In genomic region chr15:91142097-91142744, GRCh38 we compare ENCODE assay signal across 10 cellular contexts. TPM values are rescaled to one million over a fixed set of nuclear protein-coding genes. Genes with fewer than 3 reads are reported as not detected.
A peak's percentile ranks its signal among the peaks of the same experiment; 100 is the strongest.
DNase-seq lines count a peak whose midpoint lies in the region; ATAC-seq, FAIRE-seq and TF ChIP-seq lines count a peak whose summit lies in the region.
"Had no signal": no experiment of that assay in that cellular context is flagged by ENCODE, and none has a peak within 500 bp of the region (broad histone marks: within the 10 kb centered on the region; RNA-seq: fewer than 3 reads in every experiment).

No MANE protein-coding gene starts in this region.

- H3K4me3 Mint-ChIP-seq in stimulated activated memory B cell treated with anti-CD40 and anti-IgM and Interleukin-4, amounts not matched to agents 10 μg/mL and 1 μg/mL and 100 μg/mL, for 72 hours: no peak overlapping the region

- no peak for TF ChIP-seq EP300 in esophagus muscularis mucosa (IDR thresholded peaks at IDR 0.05)

- H3K4me1 Mint-ChIP-seq in stimulated activated memory B cell treated with anti-CD40 and anti-IgM and Interleukin-4, amounts not matched to agents 10 μg/mL and 1 μg/mL and 100 μg/mL, for 72 hours: peaks cover 4% of the 10 kb centered on the region

- H3K27me3 ChIP-seq in pancreas (peaks cover 0 to 13% (median 0%) of the 10 kb centered on the region in 4 donors), esophagus muscularis mucosa (no peaks in the 10 kb centered on the region)

- peaks cover 34% of the 10 kb centered on the region for H3K27me3 Mint-ChIP-seq in stimulated activated memory B cell treated with anti-CD40 and anti-IgM and Interleukin-4, amounts not matched to agents 10 μg/mL and 1 μg/mL and 100 μg/mL, for 72 hours

- TF ChIP-seq CTCF in pancreas (IDR thresholded peaks at IDR 0.05) (peak; percentile 16 to 37 (median 33)), esophagus muscularis mucosa (IDR thresholded peaks at IDR 0.05) (peak in 1 of 3 experiments; percentile 23)

- H3K4me3 ChIP-seq in pancreas: no peak overlapping the region
- no peak overlapping the region for H3K4me3 ChIP-seq in esophagus muscularis mucosa

- no peak overlapping the region for H3K27ac Mint-ChIP-seq in stimulated activated memory B cell treated with anti-CD40 and anti-IgM and Interleukin-4, amounts not matched to agents 10 μg/mL and 1 μg/mL and 100 μg/mL, for 72 hours

- 44 to 56% methylated on average over 1 of the region's 1 CpG for WGBS in pancreas, 2 donors
- 81% methylated on average over 1 of the region's 1 CpG for WGBS in esophagus muscularis mucosa

- ATAC-seq in pancreas: peak; percentile 53 to 86 (median 81)
- no peak for ATAC-seq in stimulated activated memory B cell treated with anti-CD40 and anti-IgM and Interleukin-4, amounts not matched to agents 10 μg/mL and 1 μg/mL and 100 μg/mL, for 72 hours

- FAIRE-seq in pancreas (lab: Jason Lieb, UNC): no peak
- FAIRE-seq: TTC549 had no signal

- H3K9me3 Mint-ChIP-seq in stimulated activated memory B cell treated with anti-CD40 and anti-IgM and Interleukin-4, amounts not matched to agents 10 μg/mL and 1 μg/mL and 100 μg/mL, for 72 hours: peaks cover 7% of the 10 kb centered on the region

- H3K4me1 ChIP-seq in pancreas (no peaks in the 10 kb centered on the region), esophagus muscularis mucosa (peaks cover 0 to 3% (median 0%) of the 10 kb centered on the region in 4 donors)

- DNase-seq in NCI-H146 (lab: John Stamatoyannopoulos, UW) (peak; percentile 32), NCI-H146 treated with DMSO at 0.1 percent for 48 hours (lab: John Stamatoyannopoulos, UW; ENCODE audit: unreplicated experiment) (no peak), LoVo (ENCODE audit: low spot score) (peak; percentile 11), cerebellar cortex (ENCODE audit: low spot score) (peak; percentile 62), pancreas (no peak), esophagus muscularis mucosa (ENCODE audit: extremely low spot score) (no peak), hypothalamus (lab: John Stamatoyannopoulos, UW) (no peak)

- H3K9me3 ChIP-seq in pancreas: no peaks in the 10 kb centered on the region
- peaks cover 0 to 6% (median 2%) of the 10 kb centered on the region in 4 donors for H3K9me3 ChIP-seq in esophagus muscularis mucosa

- H3K27ac ChIP-seq in pancreas: peak overlapping the region in 1 of 4 donors; percentile 24
- no peak overlapping the region for H3K27ac ChIP-seq in esophagus muscularis mucosa (replicated peaks in 1 of 4)
- H3K27ac ChIP-seq: epithelial cell of prostate had no signal

- TF ChIP-seq POLR2A in esophagus muscularis mucosa (IDR thresholded peaks at IDR 0.05; ENCODE audit: low read depth): no peak

- H3K36me3 ChIP-seq in pancreas (no peaks in the 10 kb centered on the region), esophagus muscularis mucosa (no peaks in the 10 kb centered on the region)

- H3K36me3 Mint-ChIP-seq in stimulated activated memory B cell treated with anti-CD40 and anti-IgM and Interleukin-4, amounts not matched to agents 10 μg/mL and 1 μg/mL and 100 μg/mL, for 72 hours: no peaks in the 10 kb centered on the region

- intact Hi-C loops in pancreas (cut with DNase I) (no loop called here), esophagus muscularis mucosa (cut with DNase I) (no loop called here)

RNA-seq across cellular contexts. Expression of gene SV2B, which starts 42.2 kb away (rescaled TPM):
- 10 to 100 TPM in 1 of 6 donors, 1 to 10 TPM in 5; 3.6 to 11.3 (median 6.5) TPM for total RNA-seq in pancreas
- polyA plus RNA-seq in pancreas: 1 to 10 TPM in 1 of 2 donors, under 1 TPM in 1; 0.53 to 2.7 TPM
- total RNA-seq in esophagus muscularis mucosa: 1 to 10 TPM; 1.9 to 3.0 (median 2.1) TPM

Comparison
In these comparisons a context has a peak if more than half of its experiments do, and no peak if none do; other contexts are left out.
1. DNase-seq: peak in NCI-H146 (single experiment), LoVo (single experiment) and cerebellar cortex (single experiment); none in NCI-H146 treated with DMSO at 0.1 percent for 48 hours (single experiment), pancreas (0 of 6), esophagus muscularis mucosa (single experiment) and hypothalamus (0 of 51).